Comparison of ENCODE assay signal across 35 cellular contexts in the genomic region with DNA sequence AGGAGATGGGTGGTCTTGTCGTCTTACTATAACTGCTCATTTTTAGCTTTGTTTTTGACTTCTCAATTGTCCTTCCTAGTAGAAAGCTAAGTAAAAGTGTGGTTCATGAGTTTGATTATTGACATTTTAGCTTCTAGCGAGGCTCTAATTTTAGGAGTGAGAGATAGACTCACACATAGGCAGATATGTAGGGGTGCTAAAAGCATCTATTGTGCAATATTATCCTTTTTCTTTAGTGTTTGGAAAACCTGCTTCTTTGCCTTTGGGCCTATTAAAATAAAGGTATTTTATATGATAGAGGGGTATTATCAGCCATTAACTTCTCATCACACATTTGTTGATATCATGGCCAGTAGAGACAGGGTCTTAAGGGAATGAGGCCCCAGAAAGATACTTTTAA.
"Had no signal": no experiment of that assay in that cellular context is flagged by ENCODE, and none has a peak within 500 bp of the region (broad histone marks: within the 10 kb centered on the region; RNA-seq: fewer than 3 reads in every experiment).

No MANE protein-coding gene starts in this region.

- H3K4me3 Mint-ChIP-seq: activated CD4-positive, alpha-beta memory T cell treated with anti-CD3 and anti-CD28 coated beads for 36 hours; activated CD4-positive, alpha-beta T cell treated with anti-CD3 and anti-CD28 coated beads for 36 hours; activated CD4-positive, alpha-beta T cell treated with anti-CD3 and anti-CD28 coated beads, Interleukin-2, amount 10 ng/mL, durations not matched to agents 24 days and 14 days; activated CD8-positive, alpha-beta memory T cell treated with anti-CD3 and anti-CD28 coated beads, Interleukin-2, amount 10 ng/mL, durations not matched to agents 7 days and 5 days; activated CD8-positive, alpha-beta T cell treated with anti-CD3 and anti-CD28 coated beads, Interleukin-2, amount 10 ng/mL, durations not matched to agents 7 days and 5 days; activated naive CD4-positive, alpha-beta T cell treated with anti-CD3 and anti-CD28 coated beads for 36 hours; activated naive CD4-positive, alpha-beta T cell treated with anti-CD3 and anti-CD28 coated beads, Interleukin-2, amount 50 U/mL, for 24 hours; activated naive CD8-positive, alpha-beta T cell treated with anti-CD3 and anti-CD28 coated beads for 36 hours; activated naive CD8-positive, alpha-beta T cell treated with anti-CD3 and anti-CD28 coated beads, Interleukin-2, amount 50 U/mL, for 24 hours; activated T-helper 1 cell treated with anti-CD3 and anti-CD28 coated beads, Interleukin-12 subunit alpha, Interleukin-12 subunit beta, Interleukin-2, Interleukin-4 antibody, amounts not matched to agents 30 ng/mL and 10 ng/mL and 1 ng/mL, durations not matched to agents 14 hours and 24 hours and 36 hours; brain; T-helper 17 cell had no signal

- DNase-seq: activated CD4-positive, alpha-beta memory T cell treated with anti-CD3 and anti-CD28 coated beads for 36 hours; activated CD4-positive, alpha-beta T cell treated with anti-CD3 and anti-CD28 coated beads for 36 hours; activated CD4-positive, alpha-beta T cell treated with anti-CD3 and anti-CD28 coated beads, Interleukin-2, amount 10 ng/mL, durations not matched to agents 24 days and 14 days; activated CD4-positive, CD25-positive, alpha-beta regulatory T cell; activated CD4-positive, CD25-positive, alpha-beta regulatory T cell treated with anti-CD3 and anti-CD28 coated beads, Interleukin-2, amount 50 U/mL, for 72 hours; activated CD8-positive, alpha-beta memory T cell treated with anti-CD3 and anti-CD28 coated beads, Interleukin-2, amount 10 ng/mL, durations not matched to agents 7 days and 5 days; activated CD8-positive, alpha-beta memory T cell treated with anti-CD3 and anti-CD28 coated beads, Interleukin-2, amount 50 U/mL, for 4 hours; activated CD8-positive, alpha-beta T cell treated with anti-CD3 and anti-CD28 coated beads, Interleukin-2, amount 10 ng/mL, durations not matched to agents 7 days and 5 days; activated effector memory CD4-positive, alpha-beta T cell treated with anti-CD3 and anti-CD28 coated beads, Interleukin-2, amount 50 U/mL, for 16 hours; activated naive CD4-positive, alpha-beta T cell treated with anti-CD3 and anti-CD28 coated beads for 36 hours; activated naive CD8-positive, alpha-beta T cell treated with anti-CD3 and anti-CD28 coated beads for 36 hours; activated naive CD8-positive, alpha-beta T cell treated with anti-CD3 and anti-CD28 coated beads, Interleukin-2, amount 50 U/mL, for 24 hours; activated T-cell treated with anti-CD3 and anti-CD28 coated beads, Interleukin-2, amount 50 U/mL, for 1 hour; activated T-cell treated with anti-CD3 and anti-CD28 coated beads, Interleukin-2, amount 50 U/mL, for 48 hours; adrenal gland; amygdala; aorta; central memory CD4-positive, alpha-beta T cell; cerebellar nuclear complex; colonic mucosa; effector CD8-positive, alpha-beta T cell; foreskin fibroblast; head of caudate nucleus; T-helper 1 cell; T-helper 17 cell had no signal

- H3K4me1 Mint-ChIP-seq: activated CD4-positive, alpha-beta T cell treated with anti-CD3 and anti-CD28 coated beads for 36 hours; activated naive CD4-positive, alpha-beta T cell treated with anti-CD3 and anti-CD28 coated beads, Interleukin-2, amount 50 U/mL, for 24 hours; T-helper 17 cell had no signal

- H3K36me3 Mint-ChIP-seq: activated CD4-positive, alpha-beta memory T cell treated with anti-CD3 and anti-CD28 coated beads for 36 hours; activated naive CD4-positive, alpha-beta T cell treated with anti-CD3 and anti-CD28 coated beads, Interleukin-2, amount 50 U/mL, for 24 hours; activated naive CD8-positive, alpha-beta T cell treated with anti-CD3 and anti-CD28 coated beads for 36 hours; brain had no signal

- ATAC-seq: activated CD4-positive, alpha-beta T cell treated with anti-CD3 and anti-CD28 coated beads for 36 hours; activated CD8-positive, alpha-beta memory T cell treated with anti-CD3 and anti-CD28 coated beads, Interleukin-2, amount 10 ng/mL, durations not matched to agents 7 days and 5 days; activated CD8-positive, alpha-beta T cell treated with anti-CD3 and anti-CD28 coated beads, Interleukin-2, amount 10 ng/mL, durations not matched to agents 7 days and 5 days; activated naive CD8-positive, alpha-beta T cell treated with anti-CD3 and anti-CD28 coated beads, Interleukin-2, amount 50 U/mL, for 24 hours; T-helper 17 cell had no signal

- H3K4me3 ChIP-seq: adrenal gland, breast epithelium, cardiac muscle cell, colonic mucosa had no signal

- H3K9me3 Mint-ChIP-seq: activated CD4-positive, alpha-beta memory T cell treated with anti-CD3 and anti-CD28 coated beads for 36 hours; activated naive CD4-positive, alpha-beta T cell treated with anti-CD3 and anti-CD28 coated beads for 36 hours; activated naive CD4-positive, alpha-beta T cell treated with anti-CD3 and anti-CD28 coated beads, Interleukin-2, amount 50 U/mL, for 24 hours; activated naive CD8-positive, alpha-beta T cell treated with anti-CD3 and anti-CD28 coated beads for 36 hours; activated naive CD8-positive, alpha-beta T cell treated with anti-CD3 and anti-CD28 coated beads, Interleukin-2, amount 50 U/mL, for 24 hours; activated T-helper 2 cell treated with anti-CD3 and anti-CD28 coated beads, Interferon-gamma antibody, Interleukin-2, Interleukin-4, amounts not matched to agents 10 μg/mL and 5 μg/mL and 100 μg/mL, durations not matched to agents 14 hours and 24 hours and 36 hours had no signal

- H3K27me3 Mint-ChIP-seq: activated CD4-positive, alpha-beta memory T cell treated with anti-CD3 and anti-CD28 coated beads for 36 hours; activated CD4-positive, alpha-beta T cell treated with anti-CD3 and anti-CD28 coated beads for 36 hours; activated CD8-positive, alpha-beta memory T cell treated with anti-CD3 and anti-CD28 coated beads, Interleukin-2, amount 10 ng/mL, durations not matched to agents 7 days and 5 days; activated naive CD4-positive, alpha-beta T cell treated with anti-CD3 and anti-CD28 coated beads, Interleukin-2, amount 50 U/mL, for 24 hours; activated naive CD8-positive, alpha-beta T cell treated with anti-CD3 and anti-CD28 coated beads for 36 hours; activated naive CD8-positive, alpha-beta T cell treated with anti-CD3 and anti-CD28 coated beads, Interleukin-2, amount 50 U/mL, for 24 hours; brain; T-helper 17 cell had no signal

- H3K27me3 ChIP-seq: adrenal gland, breast epithelium, cardiac muscle cell, colonic mucosa had no signal

- FAIRE-seq: endometrium, endothelial cell of umbilical vein, frontal cortex had no signal

- H3K27ac ChIP-seq: adrenal gland, breast epithelium, cardiac muscle cell, colonic mucosa, epithelial cell of prostate had no signal

- H3K9me3 ChIP-seq: adrenal gland, breast epithelium, colonic mucosa had no signal

- H3K27ac Mint-ChIP-seq: activated CD4-positive, alpha-beta memory T cell treated with anti-CD3 and anti-CD28 coated beads for 36 hours; activated CD4-positive, alpha-beta T cell treated with anti-CD3 and anti-CD28 coated beads for 36 hours; activated CD4-positive, alpha-beta T cell treated with anti-CD3 and anti-CD28 coated beads, Interleukin-2, amount 10 ng/mL, durations not matched to agents 24 days and 14 days; activated CD8-positive, alpha-beta memory T cell treated with anti-CD3 and anti-CD28 coated beads, Interleukin-2, amount 10 ng/mL, durations not matched to agents 7 days and 5 days; activated CD8-positive, alpha-beta T cell treated with anti-CD3 and anti-CD28 coated beads, Interleukin-2, amount 10 ng/mL, durations not matched to agents 7 days and 5 days; activated naive CD4-positive, alpha-beta T cell treated with anti-CD3 and anti-CD28 coated beads for 36 hours; activated naive CD4-positive, alpha-beta T cell treated with anti-CD3 and anti-CD28 coated beads, Interleukin-2, amount 50 U/mL, for 24 hours; activated naive CD8-positive, alpha-beta T cell treated with anti-CD3 and anti-CD28 coated beads for 36 hours; activated naive CD8-positive, alpha-beta T cell treated with anti-CD3 and anti-CD28 coated beads, Interleukin-2, amount 50 U/mL, for 24 hours; activated T-helper 1 cell treated with anti-CD3 and anti-CD28 coated beads, Interleukin-12 subunit alpha, Interleukin-12 subunit beta, Interleukin-2, Interleukin-4 antibody, amounts not matched to agents 30 ng/mL and 10 ng/mL and 1 ng/mL, durations not matched to agents 14 hours and 24 hours and 36 hours; activated T-helper 2 cell treated with anti-CD3 and anti-CD28 coated beads, Interferon-gamma antibody, Interleukin-2, Interleukin-4, amounts not matched to agents 10 μg/mL and 5 μg/mL and 100 μg/mL, durations not matched to agents 14 hours and 24 hours and 36 hours; brain; T-helper 17 cell had no signal

- H3K4me1 ChIP-seq: breast epithelium had no signal

- H3K36me3 ChIP-seq: adrenal gland, breast epithelium, cardiac muscle cell, colonic mucosa had no signal
